ENCODE assay signal across 8 cellular contexts in the genomic region with DNA sequence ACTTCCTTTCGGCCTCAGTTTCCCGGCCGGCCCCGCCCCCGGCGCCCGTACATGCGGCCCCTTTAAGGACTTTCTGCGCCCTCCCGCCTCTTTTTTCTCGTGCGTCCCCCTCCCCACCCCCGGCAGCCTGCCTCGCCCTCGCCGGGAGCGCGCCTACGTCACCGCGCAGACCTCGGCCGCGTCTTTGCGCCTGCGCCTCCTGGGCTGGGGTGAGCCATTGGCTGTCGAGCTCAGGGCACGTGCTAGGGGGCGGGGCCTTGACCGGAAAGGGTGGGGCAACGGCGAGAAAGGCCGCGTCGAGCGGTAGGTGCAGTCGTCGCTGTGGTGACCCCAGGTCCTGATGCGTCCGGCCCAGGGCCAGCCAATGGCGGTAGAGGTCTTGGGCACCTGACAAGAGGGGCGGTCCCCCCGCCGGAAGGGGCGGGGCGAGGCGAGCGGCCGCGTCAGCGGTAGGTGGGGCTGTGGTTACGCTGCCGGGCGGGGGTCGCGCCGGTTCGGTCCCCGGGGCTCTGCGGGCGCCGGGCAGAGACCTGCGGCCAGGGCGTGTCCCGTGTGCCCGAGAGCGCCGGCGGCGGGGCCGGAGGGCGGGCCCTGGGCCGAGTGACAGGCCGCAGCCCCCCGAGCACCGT. TPM values are rescaled to one million over a fixed set of nuclear protein-coding genes. Genes with fewer than 3 reads are reported as not detected.
A peak's percentile ranks its signal among the peaks of the same experiment; 100 is the strongest.
DNase-seq lines count a peak whose midpoint lies in the region; ATAC-seq, FAIRE-seq and TF ChIP-seq lines count a peak whose summit lies in the region.

A gene with protein sequence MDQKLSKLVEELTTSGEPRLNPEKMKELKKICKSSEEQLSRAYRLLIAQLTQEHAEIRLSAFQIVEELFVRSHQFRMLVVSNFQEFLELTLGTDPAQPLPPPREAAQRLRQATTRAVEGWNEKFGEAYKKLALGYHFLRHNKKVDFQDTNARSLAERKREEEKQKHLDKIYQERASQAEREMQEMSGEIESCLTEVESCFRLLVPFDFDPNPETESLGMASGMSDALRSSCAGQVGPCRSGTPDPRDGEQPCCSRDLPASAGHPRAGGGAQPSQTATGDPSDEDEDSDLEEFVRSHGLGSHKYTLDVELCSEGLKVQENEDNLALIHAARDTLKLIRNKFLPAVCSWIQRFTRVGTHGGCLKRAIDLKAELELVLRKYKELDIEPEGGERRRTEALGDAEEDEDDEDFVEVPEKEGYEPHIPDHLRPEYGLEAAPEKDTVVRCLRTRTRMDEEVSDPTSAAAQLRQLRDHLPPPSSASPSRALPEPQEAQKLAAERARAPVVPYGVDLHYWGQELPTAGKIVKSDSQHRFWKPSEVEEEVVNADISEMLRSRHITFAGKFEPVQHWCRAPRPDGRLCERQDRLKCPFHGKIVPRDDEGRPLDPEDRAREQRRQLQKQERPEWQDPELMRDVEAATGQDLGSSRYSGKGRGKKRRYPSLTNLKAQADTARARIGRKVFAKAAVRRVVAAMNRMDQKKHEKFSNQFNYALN (plus strand): TSS at position 428 of the 629 bp plus-strand sequence. CDS start 884 bp downstream, outside the sequence.

- peak; percentile 13 for FAIRE-seq in keratinocyte (lab: Jason Lieb, UNC)

- peak within 1 kb of the TSS; percentile 74 for H3K4me3 ChIP-seq in AG10803 (ENCODE audit: low read length)
- peak within 1 kb of the TSS; percentile 82 to 89 (median 86) for H3K4me3 ChIP-seq in keratinocyte (ENCODE audit: control insufficient read depth in 2 of 3, extremely low read depth in 1 of 3, insufficient read depth in 2 of 3, low read depth in 1 of 3, low read length in 3 of 3)

- H3K9me1 ChIP-seq in keratinocyte (ENCODE audit: control insufficient read depth, extremely low read depth, insufficient read depth, low read length) = no peaks in the 10 kb centered on the region

- peak within 1 kb of the TSS; percentile 79 for H3K27ac ChIP-seq in keratinocyte (ENCODE audit: control insufficient read depth, insufficient read depth, low read length)

- H3K79me2 ChIP-seq in keratinocyte (ENCODE audit: control insufficient read depth, insufficient read depth, low read length) = peaks cover 26% of the 10 kb centered on the region

- H3K36me3 ChIP-seq in keratinocyte (ENCODE audit: control insufficient read depth in 2 of 2, extremely low read depth in 1 of 2, insufficient read depth in 2 of 2, low read length in 2 of 2) = peaks cover 14 to 16% of the 10 kb centered on the region in 2 experiments

- H3K4me1 ChIP-seq in keratinocyte (ENCODE audit: control insufficient read depth, extremely low read depth, insufficient read depth, low read length) = peaks cover 12% of the 10 kb centered on the region

- ATAC-seq in GM19043 (IDR thresholded peaks at IDR 0.05; ENCODE audit: low read depth, unreplicated experiment) (peak; percentile 91), HG03378 (IDR thresholded peaks at IDR 0.05; ENCODE audit: unreplicated experiment) (peak; percentile 87)

- no peaks in the 10 kb centered on the region for H3K27me3 ChIP-seq in keratinocyte (ENCODE audit: control insufficient read depth, extremely low read depth, insufficient read depth, low read length)

- H3K9ac ChIP-seq in keratinocyte (ENCODE audit: control insufficient read depth, extremely low read depth, insufficient read depth, low read length) = peak within 1 kb of the TSS; percentile 92

- no peaks in the 10 kb centered on the region for H4K20me1 ChIP-seq in keratinocyte (ENCODE audit: control insufficient read depth, extremely low read depth, insufficient read depth, low read length)

- peak within 1 kb of the TSS; percentile 95 for H3K4me2 ChIP-seq in keratinocyte (ENCODE audit: control insufficient read depth, extremely low read depth, insufficient read depth, low read depth, low read length)

- H3K9me3 ChIP-seq in keratinocyte (ENCODE audit: control insufficient read depth, low read depth, low read length) = no peaks in the 10 kb centered on the region

- H2AFZ ChIP-seq in keratinocyte (ENCODE audit: control insufficient read depth, low read length) = peak within 1 kb of the TSS; percentile 27

- dilution Hi-C loops in keratinocyte (cut with MboI; ENCODE audit: extremely low pct_ligation_motif_present, low sequenced_read_pairs) = no loop called here

- DNase-seq in AG10803 (ENCODE audit: low read depth) (peak; percentile 99), NCI-H460 (ENCODE audit: extremely low read depth, low read depth) (peak; percentile 99), cerebellar nuclear complex (lab: John Stamatoyannopoulos, UW) (peak; percentile 98 to 99), keratinocyte (ENCODE audit: low read depth, low spot score) (peak; percentile 98)
- peak; percentile 100 for DNase-seq in activated CD4-positive, CD25-positive, alpha-beta regulatory T cell treated with anti-CD3 and anti-CD28 coated beads, Interleukin-2, amount 50 U/mL, for 72 hours
- DNase-seq in stimulated activated CD4-positive, alpha-beta T cell treated with anti-CD3 and anti-CD28 coated beads, Interleukin-15, amount 100 ng/mL, for 1 hour (ENCODE audit: low read depth in 1 of 2, low spot score in 1 of 2) = peak; percentile 100

- no peak for TF ChIP-seq CTCF in AG10803 (conservative IDR thresholded peaks at IDR 0.05; ENCODE audit: low read length)
- no peak for TF ChIP-seq CTCF in keratinocyte (optimal IDR thresholded peaks at IDR 0.05 in 1 of 3, IDR thresholded peaks at IDR 0.05 in 1 of 3, conservative IDR thresholded peaks at IDR 0.05 in 1 of 3; ENCODE audit: extremely low read depth in 1 of 3, insufficient read depth in 2 of 3, low read length in 3 of 3)

RNA-seq across cellular contexts. Expression of the gene that starts here (rescaled TPM):
- total RNA-seq in NCI-H460 (2014; rRNA removed; shearing (Covaris generic)) = 5.0 and 7.7 TPM in 2 replicates
- 19.7 and 26.3 TPM in 2 replicates for polyA plus RNA-seq in NCI-H460 (2014; cell fraction: nucleus; rRNA removed)
- polyA plus RNA-seq in keratinocyte = 4.3 to 6.2 TPM (median 4.7 TPM) in 3 replicates
- polyA plus RNA-seq in keratinocyte (2011; ENCODE audit: low read depth) = 2.1 TPM
- 2.9 and 4.5 TPM in 2 replicates for polyA plus RNA-seq in keratinocyte (2011; cell fraction: cytosol; rRNA removed)
- polyA plus RNA-seq in keratinocyte (2011; cell fraction: nucleus; rRNA removed) = 22.8 and 31.7 TPM in 2 replicates
- 5.5 and 6.2 TPM in 2 replicates for polyA plus RNA-seq in keratinocyte (2012; ENCODE audit: low replicate concordance)
- polyA minus RNA-seq in keratinocyte = 8.6 to 12.1 TPM (median 10.3 TPM) in 3 replicates
- polyA minus RNA-seq in keratinocyte (2011; cell fraction: cytosol; rRNA and poly(A)+ RNA removed) = 6.7 TPM
- polyA minus RNA-seq in keratinocyte (2011; cell fraction: nucleus; rRNA and poly(A)+ RNA removed) = 15.9 and 20.5 TPM in 2 replicates

Comparison
In these comparisons a context has a peak if more than half of its experiments do, and no peak if none do; other contexts are left out.
1. Peak in every context shown above with its lines: DNase-seq, ATAC-seq, H3K4me3 ChIP-seq and H3K27ac ChIP-seq.